Comparison of ENCODE assay signal across 35 cellular contexts in genomic region chr10:81961451-81962184, GRCh38.
"Had no signal": no experiment of that assay in that cellular context is flagged by ENCODE, and none has a peak within 500 bp of the region (broad histone marks: within the 10 kb centered on the region; RNA-seq: fewer than 3 reads in every experiment).

No MANE protein-coding gene starts in this region.

- H3K36me3 Mint-ChIP-seq: activated CD4-positive, alpha-beta memory T cell treated with anti-CD3 and anti-CD28 coated beads for 36 hours; activated CD8-positive, alpha-beta memory T cell treated with anti-CD3 and anti-CD28 coated beads, Interleukin-2, amount 10 ng/mL, durations not matched to agents 7 days and 5 days; activated naive CD4-positive, alpha-beta T cell treated with anti-CD3 and anti-CD28 coated beads, Interleukin-2, amount 10 ng/mL, durations not matched to agents 7 days and 5 days; activated naive CD4-positive, alpha-beta T cell treated with anti-CD3 and anti-CD28 coated beads, Interleukin-2, amount 50 U/mL, for 24 hours; activated naive CD8-positive, alpha-beta T cell; activated naive CD8-positive, alpha-beta T cell treated with anti-CD3 and anti-CD28 coated beads, Interleukin-2, amount 10 ng/mL, durations not matched to agents 7 days and 5 days had no signal

- H3K4me3 Mint-ChIP-seq: activated B cell treated with CpG ODN at 0.5 μM for 24 hours; activated CD4-positive, alpha-beta memory T cell treated with anti-CD3 and anti-CD28 coated beads for 36 hours; activated CD4-positive, alpha-beta T cell treated with anti-CD3 and anti-CD28 coated beads, Interleukin-2, amount 10 ng/mL, durations not matched to agents 24 days and 14 days; activated CD8-positive, alpha-beta memory T cell treated with anti-CD3 and anti-CD28 coated beads, Interleukin-2, amount 10 ng/mL, durations not matched to agents 7 days and 5 days; activated CD8-positive, alpha-beta T cell treated with anti-CD3 and anti-CD28 coated beads, Interleukin-2, amount 10 ng/mL, durations not matched to agents 7 days and 5 days; activated naive CD4-positive, alpha-beta T cell treated with anti-CD3 and anti-CD28 coated beads, Interleukin-2, amount 10 ng/mL, durations not matched to agents 7 days and 5 days; activated naive CD4-positive, alpha-beta T cell treated with anti-CD3 and anti-CD28 coated beads, Interleukin-2, amount 50 U/mL, for 24 hours; activated naive CD8-positive, alpha-beta T cell; activated naive CD8-positive, alpha-beta T cell treated with anti-CD3 and anti-CD28 coated beads, Interleukin-2, amount 10 ng/mL, durations not matched to agents 7 days and 5 days; activated naive CD8-positive, alpha-beta T cell treated with anti-CD3 and anti-CD28 coated beads, Interleukin-2, amount 50 U/mL, for 24 hours; activated T-cell treated with anti-CD3 and anti-CD28 coated beads, Interleukin-2, amount 50 U/mL, for 24 hours; brain; central memory CD8-positive, alpha-beta T cell; T-helper 1 cell treated with Interleukin-12 subunit alpha and Interleukin-12 subunit beta and Interleukin-4 antibody, amounts not matched to agents 30 μg/mL and 1 μg/mL, for 36 hours; T-helper 2 cell treated with Interferon-gamma antibody and Interleukin-4, amounts not matched to agents 5 μg/mL and 100 μg/mL, for 36 hours had no signal

- H3K27ac Mint-ChIP-seq: activated B cell treated with CpG ODN at 0.5 μM for 24 hours; activated CD4-positive, alpha-beta memory T cell treated with anti-CD3 and anti-CD28 coated beads for 36 hours; activated CD4-positive, alpha-beta T cell treated with anti-CD3 and anti-CD28 coated beads, Interleukin-2, amount 10 ng/mL, durations not matched to agents 24 days and 14 days; activated CD8-positive, alpha-beta memory T cell treated with anti-CD3 and anti-CD28 coated beads, Interleukin-2, amount 10 ng/mL, durations not matched to agents 7 days and 5 days; activated CD8-positive, alpha-beta T cell treated with anti-CD3 and anti-CD28 coated beads, Interleukin-2, amount 10 ng/mL, durations not matched to agents 7 days and 5 days; activated naive CD4-positive, alpha-beta T cell treated with anti-CD3 and anti-CD28 coated beads, Interleukin-2, amount 10 ng/mL, durations not matched to agents 7 days and 5 days; activated naive CD4-positive, alpha-beta T cell treated with anti-CD3 and anti-CD28 coated beads, Interleukin-2, amount 50 U/mL, for 24 hours; activated naive CD8-positive, alpha-beta T cell; activated naive CD8-positive, alpha-beta T cell treated with anti-CD3 and anti-CD28 coated beads, Interleukin-2, amount 10 ng/mL, durations not matched to agents 7 days and 5 days; activated naive CD8-positive, alpha-beta T cell treated with anti-CD3 and anti-CD28 coated beads, Interleukin-2, amount 50 U/mL, for 24 hours; activated T-cell treated with anti-CD3 and anti-CD28 coated beads, Interleukin-2, amount 50 U/mL, for 24 hours; activated T-helper 2 cell treated with anti-CD3 and anti-CD28 coated beads, Interferon-gamma antibody, Interleukin-2, Interleukin-4, amounts not matched to agents 10 μg/mL and 5 μg/mL and 100 μg/mL, durations not matched to agents 14 hours and 24 hours and 36 hours; brain; T-helper 1 cell treated with Interleukin-12 subunit alpha and Interleukin-12 subunit beta and Interleukin-4 antibody, amounts not matched to agents 30 μg/mL and 1 μg/mL, for 36 hours; T-helper 2 cell treated with Interferon-gamma antibody and Interleukin-4, amounts not matched to agents 5 μg/mL and 100 μg/mL, for 36 hours had no signal

- DNase-seq: activated B cell treated with CpG ODN at 0.5 μM for 24 hours; activated CD4-positive, alpha-beta memory T cell treated with anti-CD3 and anti-CD28 coated beads for 36 hours; activated CD4-positive, alpha-beta T cell treated with anti-CD3 and anti-CD28 coated beads for 4 hours; activated CD4-positive, alpha-beta T cell treated with anti-CD3 and anti-CD28 coated beads, Interleukin-2, amount 10 ng/mL, durations not matched to agents 24 days and 14 days; activated CD4-positive, alpha-beta T cell treated with anti-CD3 and anti-CD28 coated beads, Interleukin-2, amount 50 U/mL, for 1 hour; activated CD4-positive, alpha-beta T cell treated with anti-CD3 and anti-CD28 coated beads, Interleukin-2, amount 50 U/mL, for 4 hours; activated CD4-positive, CD25-positive, alpha-beta regulatory T cell treated with anti-CD3 and anti-CD28 coated beads, Interleukin-2, amount 50 U/mL, for 72 hours; activated CD8-positive, alpha-beta memory T cell treated with anti-CD3 and anti-CD28 coated beads for 24 hours; activated CD8-positive, alpha-beta memory T cell treated with anti-CD3 and anti-CD28 coated beads, Interleukin-2, amount 10 ng/mL, durations not matched to agents 7 days and 5 days; activated CD8-positive, alpha-beta memory T cell treated with anti-CD3 and anti-CD28 coated beads, Interleukin-2, amount 50 U/mL, for 48 hours; activated CD8-positive, alpha-beta T cell treated with anti-CD3 and anti-CD28 coated beads, Interleukin-2, amount 10 ng/mL, durations not matched to agents 7 days and 5 days; activated effector memory CD4-positive, alpha-beta T cell treated with Interleukin-2 at 50 U/mL for 16 hours; activated gamma-delta T cell; activated naive CD4-positive, alpha-beta T cell treated with anti-CD3 and anti-CD28 coated beads, Interleukin-2, amount 10 ng/mL, durations not matched to agents 7 days and 5 days; activated naive CD4-positive, alpha-beta T cell treated with Interleukin-2 at 50 U/mL for 16 hours; activated naive CD8-positive, alpha-beta T cell treated with anti-CD3 and anti-CD28 coated beads, Interleukin-2, amount 10 ng/mL, durations not matched to agents 7 days and 5 days; activated naive CD8-positive, alpha-beta T cell treated with anti-CD3 and anti-CD28 coated beads, Interleukin-2, amount 50 U/mL, for 24 hours; activated T-cell treated with anti-CD3 and anti-CD28 coated beads, Interleukin-2, amount 50 U/mL, for 24 hours; activated T-cell treated with anti-CD3 and anti-CD28 coated beads, Interleukin-2, amount 50 U/mL, for 48 hours; amygdala; anterior cingulate cortex; caudate nucleus; cerebellar nuclear complex; T-helper 1 cell; T-helper 2 cell; T-helper 9 cell had no signal

- H3K4me3 ChIP-seq: ascending aorta, cardiac muscle cell had no signal

- ATAC-seq: activated CD8-positive, alpha-beta memory T cell treated with anti-CD3 and anti-CD28 coated beads, Interleukin-2, amount 10 ng/mL, durations not matched to agents 7 days and 5 days; activated CD8-positive, alpha-beta T cell treated with anti-CD3 and anti-CD28 coated beads, Interleukin-2, amount 10 ng/mL, durations not matched to agents 7 days and 5 days; activated naive CD8-positive, alpha-beta T cell treated with anti-CD3 and anti-CD28 coated beads, Interleukin-2, amount 50 U/mL, for 24 hours had no signal

- H3K9me3 Mint-ChIP-seq: activated CD4-positive, alpha-beta memory T cell treated with anti-CD3 and anti-CD28 coated beads for 36 hours; activated CD4-positive, alpha-beta T cell treated with anti-CD3 and anti-CD28 coated beads, Interleukin-2, amount 10 ng/mL, durations not matched to agents 24 days and 14 days; activated naive CD4-positive, alpha-beta T cell treated with anti-CD3 and anti-CD28 coated beads, Interleukin-2, amount 50 U/mL, for 24 hours; activated T-helper 2 cell treated with anti-CD3 and anti-CD28 coated beads, Interferon-gamma antibody, Interleukin-2, Interleukin-4, amounts not matched to agents 10 μg/mL and 5 μg/mL and 100 μg/mL, durations not matched to agents 14 hours and 24 hours and 36 hours; brain; T-helper 1 cell treated with Interleukin-12 subunit alpha and Interleukin-12 subunit beta and Interleukin-4 antibody, amounts not matched to agents 30 μg/mL and 1 μg/mL, for 36 hours had no signal

- H3K4me1 Mint-ChIP-seq: activated B cell treated with CpG ODN at 0.5 μM for 24 hours; activated CD4-positive, alpha-beta T cell treated with anti-CD3 and anti-CD28 coated beads, Interleukin-2, amount 10 ng/mL, durations not matched to agents 24 days and 14 days; activated CD8-positive, alpha-beta memory T cell treated with anti-CD3 and anti-CD28 coated beads, Interleukin-2, amount 10 ng/mL, durations not matched to agents 7 days and 5 days; activated naive CD4-positive, alpha-beta T cell treated with anti-CD3 and anti-CD28 coated beads, Interleukin-2, amount 10 ng/mL, durations not matched to agents 7 days and 5 days; activated naive CD4-positive, alpha-beta T cell treated with anti-CD3 and anti-CD28 coated beads, Interleukin-2, amount 50 U/mL, for 24 hours; activated naive CD8-positive, alpha-beta T cell treated with anti-CD3 and anti-CD28 coated beads, Interleukin-2, amount 10 ng/mL, durations not matched to agents 7 days and 5 days; activated naive CD8-positive, alpha-beta T cell treated with anti-CD3 and anti-CD28 coated beads, Interleukin-2, amount 50 U/mL, for 24 hours; brain; central memory CD8-positive, alpha-beta T cell had no signal

- H3K27me3 Mint-ChIP-seq: activated B cell treated with CpG ODN at 0.5 μM for 24 hours; activated CD4-positive, alpha-beta memory T cell treated with anti-CD3 and anti-CD28 coated beads for 36 hours; activated CD4-positive, alpha-beta T cell treated with anti-CD3 and anti-CD28 coated beads, Interleukin-2, amount 10 ng/mL, durations not matched to agents 24 days and 14 days; activated CD8-positive, alpha-beta memory T cell treated with anti-CD3 and anti-CD28 coated beads, Interleukin-2, amount 10 ng/mL, durations not matched to agents 7 days and 5 days; activated naive CD4-positive, alpha-beta T cell treated with anti-CD3 and anti-CD28 coated beads, Interleukin-2, amount 10 ng/mL, durations not matched to agents 7 days and 5 days; activated naive CD4-positive, alpha-beta T cell treated with anti-CD3 and anti-CD28 coated beads, Interleukin-2, amount 50 U/mL, for 24 hours; activated naive CD8-positive, alpha-beta T cell; activated naive CD8-positive, alpha-beta T cell treated with anti-CD3 and anti-CD28 coated beads, Interleukin-2, amount 10 ng/mL, durations not matched to agents 7 days and 5 days; activated naive CD8-positive, alpha-beta T cell treated with anti-CD3 and anti-CD28 coated beads, Interleukin-2, amount 50 U/mL, for 24 hours; activated T-cell treated with anti-CD3 and anti-CD28 coated beads, Interleukin-2, amount 50 U/mL, for 24 hours; brain; central memory CD8-positive, alpha-beta T cell had no signal
